ENCODE assay signal across 1 cellular context in the genomic region with DNA sequence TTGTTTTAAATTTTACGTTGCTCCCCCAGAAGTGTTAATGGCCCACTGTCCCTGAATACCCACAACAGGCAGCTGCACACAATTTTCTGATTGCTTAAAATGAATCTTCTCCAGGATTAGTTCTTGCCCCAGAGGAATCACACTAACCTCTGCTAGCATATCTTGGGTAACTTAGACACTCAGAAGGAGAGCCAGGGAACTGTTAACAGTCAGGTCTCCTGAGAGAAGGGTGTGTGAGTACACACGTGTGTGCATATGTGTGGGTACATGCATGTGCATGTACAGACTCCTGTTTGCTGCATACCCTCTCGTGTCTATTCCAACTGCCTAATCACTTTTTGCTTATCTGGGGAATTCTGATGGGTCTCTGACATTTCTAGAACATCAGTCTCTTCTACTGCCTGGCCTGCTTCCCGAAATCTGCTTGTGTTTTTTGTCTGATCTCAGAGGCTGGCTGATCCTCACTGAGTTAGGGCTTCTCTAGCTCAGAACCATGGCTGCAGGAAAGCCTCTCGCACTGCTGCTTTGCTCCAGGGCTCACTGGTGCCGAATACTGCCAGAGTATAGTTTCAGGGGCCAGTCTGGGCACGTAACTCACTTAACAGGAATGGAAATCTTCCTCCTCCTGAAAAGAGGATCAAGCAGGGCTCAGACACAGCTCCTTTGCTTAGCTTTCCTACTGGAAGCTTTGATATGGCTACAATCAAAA.
TF ChIP-seq lines count a peak whose summit lies in the region.

No MANE protein-coding gene starts in this region.

TF ChIP-seq in HepG2, 621 proteins besides CTCF, POLR2A, EP300 and RAD21 (continued from another document):
- TF ChIP-seq, protein P1, sequence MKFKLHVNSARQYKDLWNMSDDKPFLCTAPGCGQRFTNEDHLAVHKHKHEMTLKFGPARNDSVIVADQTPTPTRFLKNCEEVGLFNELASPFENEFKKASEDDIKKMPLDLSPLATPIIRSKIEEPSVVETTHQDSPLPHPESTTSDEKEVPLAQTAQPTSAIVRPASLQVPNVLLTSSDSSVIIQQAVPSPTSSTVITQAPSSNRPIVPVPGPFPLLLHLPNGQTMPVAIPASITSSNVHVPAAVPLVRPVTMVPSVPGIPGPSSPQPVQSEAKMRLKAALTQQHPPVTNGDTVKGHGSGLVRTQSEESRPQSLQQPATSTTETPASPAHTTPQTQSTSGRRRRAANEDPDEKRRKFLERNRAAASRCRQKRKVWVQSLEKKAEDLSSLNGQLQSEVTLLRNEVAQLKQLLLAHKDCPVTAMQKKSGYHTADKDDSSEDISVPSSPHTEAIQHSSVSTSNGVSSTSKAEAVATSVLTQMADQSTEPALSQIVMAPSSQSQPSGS (CRISPR knock-in tag; IDR thresholded peaks at IDR 0.05) = no peak
- TF ChIP-seq ZNF207 (IDR thresholded peaks at IDR 0.05; ENCODE audit: borderline replicate concordance) = no peak
- no peak for TF ChIP-seq SNAI1 (CRISPR knock-in tag; IDR thresholded peaks at IDR 0.05; ENCODE audit: borderline replicate concordance)
- TF ChIP-seq, protein P2, sequence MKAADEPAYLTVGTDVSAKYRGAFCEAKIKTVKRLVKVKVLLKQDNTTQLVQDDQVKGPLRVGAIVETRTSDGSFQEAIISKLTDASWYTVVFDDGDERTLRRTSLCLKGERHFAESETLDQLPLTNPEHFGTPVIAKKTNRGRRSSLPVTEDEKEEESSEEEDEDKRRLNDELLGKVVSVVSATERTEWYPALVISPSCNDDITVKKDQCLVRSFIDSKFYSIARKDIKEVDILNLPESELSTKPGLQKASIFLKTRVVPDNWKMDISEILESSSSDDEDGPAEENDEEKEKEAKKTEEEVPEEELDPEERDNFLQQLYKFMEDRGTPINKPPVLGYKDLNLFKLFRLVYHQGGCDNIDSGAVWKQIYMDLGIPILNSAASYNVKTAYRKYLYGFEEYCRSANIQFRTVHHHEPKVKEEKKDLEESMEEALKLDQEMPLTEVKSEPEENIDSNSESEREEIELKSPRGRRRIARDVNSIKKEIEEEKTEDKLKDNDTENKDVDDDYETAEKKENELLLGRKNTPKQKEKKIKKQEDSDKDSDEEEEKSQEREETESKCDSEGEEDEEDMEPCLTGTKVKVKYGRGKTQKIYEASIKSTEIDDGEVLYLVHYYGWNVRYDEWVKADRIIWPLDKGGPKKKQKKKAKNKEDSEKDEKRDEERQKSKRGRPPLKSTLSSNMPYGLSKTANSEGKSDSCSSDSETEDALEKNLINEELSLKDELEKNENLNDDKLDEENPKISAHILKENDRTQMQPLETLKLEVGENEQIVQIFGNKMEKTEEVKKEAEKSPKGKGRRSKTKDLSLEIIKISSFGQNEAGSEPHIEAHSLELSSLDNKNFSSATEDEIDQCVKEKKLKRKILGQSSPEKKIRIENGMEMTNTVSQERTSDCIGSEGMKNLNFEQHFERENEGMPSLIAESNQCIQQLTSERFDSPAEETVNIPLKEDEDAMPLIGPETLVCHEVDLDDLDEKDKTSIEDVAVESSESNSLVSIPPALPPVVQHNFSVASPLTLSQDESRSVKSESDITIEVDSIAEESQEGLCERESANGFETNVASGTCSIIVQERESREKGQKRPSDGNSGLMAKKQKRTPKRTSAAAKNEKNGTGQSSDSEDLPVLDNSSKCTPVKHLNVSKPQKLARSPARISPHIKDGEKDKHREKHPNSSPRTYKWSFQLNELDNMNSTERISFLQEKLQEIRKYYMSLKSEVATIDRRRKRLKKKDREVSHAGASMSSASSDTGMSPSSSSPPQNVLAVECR (CRISPR knock-in tag; IDR thresholded peaks at IDR 0.05; ENCODE audit: borderline replicate concordance) = no peak
- TF ChIP-seq, protein P3, sequence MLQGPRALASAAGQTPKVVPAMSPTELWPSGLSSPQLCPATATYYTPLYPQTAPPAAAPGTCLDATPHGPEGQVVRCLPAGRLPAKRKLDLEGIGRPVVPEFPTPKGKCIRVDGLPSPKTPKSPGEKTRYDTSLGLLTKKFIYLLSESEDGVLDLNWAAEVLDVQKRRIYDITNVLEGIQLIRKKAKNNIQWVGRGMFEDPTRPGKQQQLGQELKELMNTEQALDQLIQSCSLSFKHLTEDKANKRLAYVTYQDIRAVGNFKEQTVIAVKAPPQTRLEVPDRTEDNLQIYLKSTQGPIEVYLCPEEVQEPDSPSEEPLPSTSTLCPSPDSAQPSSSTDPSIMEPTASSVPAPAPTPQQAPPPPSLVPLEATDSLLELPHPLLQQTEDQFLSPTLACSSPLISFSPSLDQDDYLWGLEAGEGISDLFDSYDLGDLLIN (CRISPR knock-in tag; IDR thresholded peaks at IDR 0.05; ENCODE audit: borderline replicate concordance) = no peak
- TF ChIP-seq, protein P4, sequence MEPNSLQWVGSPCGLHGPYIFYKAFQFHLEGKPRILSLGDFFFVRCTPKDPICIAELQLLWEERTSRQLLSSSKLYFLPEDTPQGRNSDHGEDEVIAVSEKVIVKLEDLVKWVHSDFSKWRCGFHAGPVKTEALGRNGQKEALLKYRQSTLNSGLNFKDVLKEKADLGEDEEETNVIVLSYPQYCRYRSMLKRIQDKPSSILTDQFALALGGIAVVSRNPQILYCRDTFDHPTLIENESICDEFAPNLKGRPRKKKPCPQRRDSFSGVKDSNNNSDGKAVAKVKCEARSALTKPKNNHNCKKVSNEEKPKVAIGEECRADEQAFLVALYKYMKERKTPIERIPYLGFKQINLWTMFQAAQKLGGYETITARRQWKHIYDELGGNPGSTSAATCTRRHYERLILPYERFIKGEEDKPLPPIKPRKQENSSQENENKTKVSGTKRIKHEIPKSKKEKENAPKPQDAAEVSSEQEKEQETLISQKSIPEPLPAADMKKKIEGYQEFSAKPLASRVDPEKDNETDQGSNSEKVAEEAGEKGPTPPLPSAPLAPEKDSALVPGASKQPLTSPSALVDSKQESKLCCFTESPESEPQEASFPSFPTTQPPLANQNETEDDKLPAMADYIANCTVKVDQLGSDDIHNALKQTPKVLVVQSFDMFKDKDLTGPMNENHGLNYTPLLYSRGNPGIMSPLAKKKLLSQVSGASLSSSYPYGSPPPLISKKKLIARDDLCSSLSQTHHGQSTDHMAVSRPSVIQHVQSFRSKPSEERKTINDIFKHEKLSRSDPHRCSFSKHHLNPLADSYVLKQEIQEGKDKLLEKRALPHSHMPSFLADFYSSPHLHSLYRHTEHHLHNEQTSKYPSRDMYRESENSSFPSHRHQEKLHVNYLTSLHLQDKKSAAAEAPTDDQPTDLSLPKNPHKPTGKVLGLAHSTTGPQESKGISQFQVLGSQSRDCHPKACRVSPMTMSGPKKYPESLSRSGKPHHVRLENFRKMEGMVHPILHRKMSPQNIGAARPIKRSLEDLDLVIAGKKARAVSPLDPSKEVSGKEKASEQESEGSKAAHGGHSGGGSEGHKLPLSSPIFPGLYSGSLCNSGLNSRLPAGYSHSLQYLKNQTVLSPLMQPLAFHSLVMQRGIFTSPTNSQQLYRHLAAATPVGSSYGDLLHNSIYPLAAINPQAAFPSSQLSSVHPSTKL (CRISPR knock-in tag; IDR thresholded peaks at IDR 0.05) = no peak
- no peak for TF ChIP-seq MBNL3 (CRISPR knock-in tag; conservative IDR thresholded peaks at IDR 0.05)
- no peak for TF ChIP-seq ZNF674 (CRISPR knock-in tag; IDR thresholded peaks at IDR 0.05; ENCODE audit: low read depth)
- TF ChIP-seq ARNT (IDR thresholded peaks at IDR 0.05) = no peak
- TF ChIP-seq SIN3B (IDR thresholded peaks at IDR 0.05; ENCODE audit: low read length) = no peak
- no peak for TF ChIP-seq NAIF1 (CRISPR knock-in tag; IDR thresholded peaks at IDR 0.05; ENCODE audit: borderline replicate concordance)
- no peak for TF ChIP-seq ARNT2 (CRISPR knock-in tag; IDR thresholded peaks at IDR 0.05; ENCODE audit: low read depth)
- no peak for TF ChIP-seq MAF1 (CRISPR knock-in tag; IDR thresholded peaks at IDR 0.05; ENCODE audit: borderline replicate concordance)
- TF ChIP-seq POLR2AphosphoS2 (IDR thresholded peaks at IDR 0.05; ENCODE audit: low read depth, low read length) = no peak
- no peak for TF ChIP-seq ZNF124 (CRISPR knock-in tag; IDR thresholded peaks at IDR 0.05)
- TF ChIP-seq, protein P5, sequence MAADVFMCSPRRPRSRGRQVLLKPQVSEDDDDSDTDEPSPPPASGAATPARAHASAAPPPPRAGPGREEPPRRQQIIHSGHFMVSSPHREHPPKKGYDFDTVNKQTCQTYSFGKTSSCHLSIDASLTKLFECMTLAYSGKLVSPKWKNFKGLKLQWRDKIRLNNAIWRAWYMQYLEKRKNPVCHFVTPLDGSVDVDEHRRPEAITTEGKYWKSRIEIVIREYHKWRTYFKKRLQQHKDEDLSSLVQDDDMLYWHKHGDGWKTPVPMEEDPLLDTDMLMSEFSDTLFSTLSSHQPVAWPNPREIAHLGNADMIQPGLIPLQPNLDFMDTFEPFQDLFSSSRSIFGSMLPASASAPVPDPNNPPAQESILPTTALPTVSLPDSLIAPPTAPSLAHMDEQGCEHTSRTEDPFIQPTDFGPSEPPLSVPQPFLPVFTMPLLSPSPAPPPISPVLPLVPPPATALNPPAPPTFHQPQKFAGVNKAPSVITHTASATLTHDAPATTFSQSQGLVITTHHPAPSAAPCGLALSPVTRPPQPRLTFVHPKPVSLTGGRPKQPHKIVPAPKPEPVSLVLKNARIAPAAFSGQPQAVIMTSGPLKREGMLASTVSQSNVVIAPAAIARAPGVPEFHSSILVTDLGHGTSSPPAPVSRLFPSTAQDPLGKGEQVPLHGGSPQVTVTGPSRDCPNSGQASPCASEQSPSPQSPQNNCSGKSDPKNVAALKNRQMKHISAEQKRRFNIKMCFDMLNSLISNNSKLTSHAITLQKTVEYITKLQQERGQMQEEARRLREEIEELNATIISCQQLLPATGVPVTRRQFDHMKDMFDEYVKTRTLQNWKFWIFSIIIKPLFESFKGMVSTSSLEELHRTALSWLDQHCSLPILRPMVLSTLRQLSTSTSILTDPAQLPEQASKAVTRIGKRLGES (CRISPR knock-in tag; IDR thresholded peaks at IDR 0.05; ENCODE audit: borderline replicate concordance) = no peak
- TF ChIP-seq SOX6 (IDR thresholded peaks at IDR 0.05) = no peak
- no peak for TF ChIP-seq SOX6 (CRISPR knock-in tag; IDR thresholded peaks at IDR 0.05)
TF ChIP-seq in HepG2: peak in this region for 0.
